Comparison of ENCODE assay signal across 12 cellular contexts in genomic region chr9:35619800-35620158, GRCh38. TPM values are rescaled to one million over a fixed set of nuclear protein-coding genes. Genes with fewer than 3 reads are reported as not detected.
DNase-seq lines count a peak whose midpoint lies in the region; ATAC-seq and TF ChIP-seq lines count a peak whose summit lies in the region.
"Had no signal": no experiment of that assay in that cellular context is flagged by ENCODE, and none has a peak within 500 bp of the region (broad histone marks: within the 10 kb centered on the region; RNA-seq: fewer than 3 reads in every experiment).

No MANE protein-coding gene starts in this region.

- intact Hi-C loops in MCF 10A (cut with micrococcal nuclease), result no loop called here

- H3K36me3 Mint-ChIP-seq in activated naive CD8-positive, alpha-beta T cell treated with anti-CD3 and anti-CD28 coated beads for 36 hours, result peaks cover 5% of the 10 kb centered on the region
- no peaks in the 10 kb centered on the region for H3K36me3 Mint-ChIP-seq in MCF 10A (ENCODE audit: insufficient read depth, unreplicated experiment)

- H3K4me3 ChIP-seq in brain microvascular endothelial cell (ENCODE audit: low read depth, low read length), result no peak overlapping the region
- H3K4me3 ChIP-seq: hepatocyte, thoracic aorta had no signal

- H3K4me1 Mint-ChIP-seq in activated naive CD8-positive, alpha-beta T cell treated with anti-CD3 and anti-CD28 coated beads for 36 hours, result peaks cover 58% of the 10 kb centered on the region
- H3K4me1 Mint-ChIP-seq in MCF 10A (ENCODE audit: insufficient read depth, unreplicated experiment), result no peaks in the 10 kb centered on the region

- no peaks in the 10 kb centered on the region for H3K36me3 ChIP-seq in brain microvascular endothelial cell (replicated peaks)
- H3K36me3 ChIP-seq: thoracic aorta had no signal

- ATAC-seq in GM21367 (IDR thresholded peaks at IDR 0.05; ENCODE audit: unreplicated experiment) (peak; percentile 43), HG03432 (IDR thresholded peaks at IDR 0.05; ENCODE audit: unreplicated experiment) (peak; percentile 60)

- in situ Hi-C loops in brain microvascular endothelial cell (cut with HindIII; ENCODE audit: low pct_ligation_motif_present, low sequenced_read_pairs), result no loop called here

- BruUV-seq in MCF 10A (replicated peaks; lab: Mats Ljungman, UMichigan), result no TSS peak

- H3K27ac ChIP-seq in brain microvascular endothelial cell, result no peak overlapping the region
- H3K27ac ChIP-seq: hepatocyte had no signal

- POLR2A ChIA-PET in MCF 10A (lab: Yijun Ruan, JAX), result no interaction called here

- H3K27me3 ChIP-seq in brain microvascular endothelial cell (replicated peaks), result peaks cover 13% of the 10 kb centered on the region

- H3K27me3 Mint-ChIP-seq in activated naive CD8-positive, alpha-beta T cell treated with anti-CD3 and anti-CD28 coated beads for 36 hours, result no peaks in the 10 kb centered on the region
- peaks cover 33% of the 10 kb centered on the region for H3K27me3 Mint-ChIP-seq in MCF 10A (ENCODE audit: insufficient read depth, unreplicated experiment)

- DNase-seq in GM10266 (ENCODE audit: extremely low spot score) (peak; percentile 55), brain microvascular endothelial cell (no peak), DMS114 treated with DMSO at 0.1 percent for 48 hours (lab: John Stamatoyannopoulos, UW; ENCODE audit: unreplicated experiment) (no peak), MCF 10A (ENCODE audit: unreplicated experiment) (no peak), HuH-7 (ENCODE audit: low spot score) (no peak)
- peak; percentile 61 for DNase-seq in activated naive CD8-positive, alpha-beta T cell treated with anti-CD3 and anti-CD28 coated beads for 36 hours
- DNase-seq: SIG-M5 had no signal

- CTCF ChIA-PET in MCF 10A (lab: Yijun Ruan, JAX), result interaction anchor here (0.6 to 1.3 kb wide), 5 partner anchors 8 to 569 kb away, joined by 3 to 6 read pairs (median 4); no protein-coding TSS in a partner anchor

- peak overlapping the region; percentile 87 for H3K4me3 Mint-ChIP-seq in activated naive CD8-positive, alpha-beta T cell treated with anti-CD3 and anti-CD28 coated beads for 36 hours
- H3K4me3 Mint-ChIP-seq in MCF 10A (ENCODE audit: unreplicated experiment), result no peak overlapping the region

- H3K9me3 Mint-ChIP-seq in activated naive CD8-positive, alpha-beta T cell treated with anti-CD3 and anti-CD28 coated beads for 36 hours, result no peaks in the 10 kb centered on the region
- H3K9me3 Mint-ChIP-seq in MCF 10A (ENCODE audit: unreplicated experiment), result no peaks in the 10 kb centered on the region

- no peak for TF ChIP-seq CTCF in GM10266 (IDR thresholded peaks at IDR 0.05; ENCODE audit: control insufficient read depth, insufficient read depth, low read depth, missing control alignments)
- TF ChIP-seq CTCF in brain microvascular endothelial cell (IDR thresholded peaks at IDR 0.05; ENCODE audit: low read depth, low read length, missing control alignments), result no peak
- no peak for TF ChIP-seq CTCF in MCF 10A (IDR thresholded peaks at IDR 0.05; ENCODE audit: unreplicated experiment)

- peak overlapping the region; percentile 96 for H3K27ac Mint-ChIP-seq in activated naive CD8-positive, alpha-beta T cell treated with anti-CD3 and anti-CD28 coated beads for 36 hours
- H3K27ac Mint-ChIP-seq in MCF 10A (ENCODE audit: low read depth, unreplicated experiment), result no peak overlapping the region

RNA-seq across cellular contexts. Expression of gene CD72, which starts 1.6 kb away (rescaled TPM):
- 10 to 100 TPM; 11.4 to 11.5 TPM for total RNA-seq in activated naive CD8-positive, alpha-beta T cell treated with anti-CD3 and anti-CD28 coated beads for 36 hours
- 1.6 and 1.8 TPM in 2 replicates for total RNA-seq in MCF 10A (2022)

RNA-seq across cellular contexts. Expression of gene TESK1, which starts 14.7 kb away (rescaled TPM):
- 10 to 100 TPM; 24.9 to 26.0 TPM for total RNA-seq in activated naive CD8-positive, alpha-beta T cell treated with anti-CD3 and anti-CD28 coated beads for 36 hours
- total RNA-seq in MCF 10A (2022), result 32.1 and 41.9 TPM in 2 replicates

RNA-seq across cellular contexts. Expression of gene SIT1, which starts 31.0 kb away (rescaled TPM):
- 10 to 100 TPM; 67.7 to 69.4 TPM for total RNA-seq in activated naive CD8-positive, alpha-beta T cell treated with anti-CD3 and anti-CD28 coated beads for 36 hours
- not detected in 2 replicates for total RNA-seq in MCF 10A (2022)
- total RNA-seq: hepatocyte, pulmonary artery endothelial cell had no signal

RNA-seq across cellular contexts. Expression of gene RMRP, which starts 38.0 kb away (rescaled TPM):
- total RNA-seq in activated naive CD8-positive, alpha-beta T cell treated with anti-CD3 and anti-CD28 coated beads for 36 hours, result over 10,000 TPM in 1 of 2 experiments, 1,000 to 10,000 TPM in 1; 8,498 to 10,099 TPM
- 13,245 and 17,503 TPM in 2 replicates for total RNA-seq in MCF 10A (2022)

RNA-seq across cellular contexts. Expression of gene CCDC107, which starts 38.3 kb away (rescaled TPM):
- total RNA-seq in activated naive CD8-positive, alpha-beta T cell treated with anti-CD3 and anti-CD28 coated beads for 36 hours, result 1 to 10 TPM; 8.2 to 9.4 TPM
- 10.6 and 12.5 TPM in 2 replicates for total RNA-seq in MCF 10A (2022)

Comparison
In these comparisons a context has a peak if more than half of its experiments do, and no peak if none do; other contexts are left out.
1. DNase-seq: peak in GM10266 (single experiment) and activated naive CD8-positive, alpha-beta T cell treated with anti-CD3 and anti-CD28 coated beads for 36 hours (single experiment); none in brain microvascular endothelial cell (single experiment), DMS114 treated with DMSO at 0.1 percent for 48 hours (single experiment), MCF 10A (single experiment) and HuH-7 (single experiment).
2. RNA of gene SIT1, which starts 31.0 kb away (total RNA-seq): 67.7 to 69.4 TPM in activated naive CD8-positive, alpha-beta T cell treated with anti-CD3 and anti-CD28 coated beads for 36 hours; not detected in MCF 10A; every median in the first group is over 10 times any median in the second.